8 cellular contexts compared by ENCODE assay signal in genomic region chr15:72229076-72229946, GRCh38.
DNase-seq lines count a peak whose midpoint lies in the region; ATAC-seq and TF ChIP-seq lines count a peak whose summit lies in the region.

No MANE protein-coding gene starts in this region.

- peak; percentile 66 for DNase-seq in AG10803 (ENCODE audit: low read depth)
- DNase-seq in HFF-Myc (ENCODE audit: extremely low read depth, low read depth) = no peak
- DNase-seq in activated CD4-positive, alpha-beta T cell treated with anti-CD3 and anti-CD28 coated beads, Interleukin-2, amount 50 U/mL, for 4 hours = peak; percentile 33 to 48
- peak; percentile 18 for DNase-seq in epithelial cell of esophagus (ENCODE audit: low read depth)
- no peak for DNase-seq in Ammon's horn (ENCODE audit: low spot score)

- H3K27ac ChIP-seq in neutrophil = peak overlapping the region; percentile 96

- ATAC-seq in HG03442 (IDR thresholded peaks at IDR 0.05; ENCODE audit: unreplicated experiment) = no peak
- ATAC-seq in GM21390 (IDR thresholded peaks at IDR 0.05; ENCODE audit: unreplicated experiment) = no peak

- peaks cover 61 to 67% of the 10 kb centered on the region in 2 experiments for H3K4me1 ChIP-seq in neutrophil (ENCODE audit: control insufficient read depth in 1 of 2, insufficient read depth in 1 of 2, low read depth in 1 of 2, low read length in 1 of 2)

- H3K27me3 ChIP-seq in neutrophil = no peaks in the 10 kb centered on the region

- TF ChIP-seq CTCF in AG10803 (conservative IDR thresholded peaks at IDR 0.05; ENCODE audit: low read length) (no peak), HFF-Myc (IDR thresholded peaks at IDR 0.05; ENCODE audit: low read depth, low read length, missing control alignments) (no peak), epithelial cell of esophagus (IDR thresholded peaks at IDR 0.05; ENCODE audit: insufficient read depth, low read depth, low read length, missing control alignments) (no peak), neutrophil (IDR thresholded peaks at IDR 0.05) (no peak)

- H3K4me3 ChIP-seq in AG10803 (ENCODE audit: low read length) = peak overlapping the region; percentile 93
- peak overlapping the region; percentile 84 for H3K4me3 ChIP-seq in HFF-Myc (replicated peaks; ENCODE audit: low read depth, low read length)
- peak overlapping the region; percentile 96 for H3K4me3 ChIP-seq in epithelial cell of esophagus (ENCODE audit: low read length)
- H3K4me3 ChIP-seq in neutrophil (ENCODE audit: low read depth in 1 of 2, low read length in 1 of 2) = peak overlapping the region; percentile 86 to 96

- H3K36me3 ChIP-seq in neutrophil = no peaks in the 10 kb centered on the region

- no peaks in the 10 kb centered on the region for H3K9me3 ChIP-seq in neutrophil

Comparison
In these comparisons a context has a peak if more than half of its experiments do, and no peak if none do; other contexts are left out.
1. DNase-seq: peak in AG10803 (single experiment), activated CD4-positive, alpha-beta T cell treated with anti-CD3 and anti-CD28 coated beads, Interleukin-2, amount 50 U/mL, for 4 hours (2 of 2) and epithelial cell of esophagus (single experiment); none in HFF-Myc (single experiment) and Ammon's horn (single experiment).
2. Peak in every context shown above with its lines, with median percentiles within 50 percentile points of each other: H3K4me3 ChIP-seq.